In the genomic region with DNA sequence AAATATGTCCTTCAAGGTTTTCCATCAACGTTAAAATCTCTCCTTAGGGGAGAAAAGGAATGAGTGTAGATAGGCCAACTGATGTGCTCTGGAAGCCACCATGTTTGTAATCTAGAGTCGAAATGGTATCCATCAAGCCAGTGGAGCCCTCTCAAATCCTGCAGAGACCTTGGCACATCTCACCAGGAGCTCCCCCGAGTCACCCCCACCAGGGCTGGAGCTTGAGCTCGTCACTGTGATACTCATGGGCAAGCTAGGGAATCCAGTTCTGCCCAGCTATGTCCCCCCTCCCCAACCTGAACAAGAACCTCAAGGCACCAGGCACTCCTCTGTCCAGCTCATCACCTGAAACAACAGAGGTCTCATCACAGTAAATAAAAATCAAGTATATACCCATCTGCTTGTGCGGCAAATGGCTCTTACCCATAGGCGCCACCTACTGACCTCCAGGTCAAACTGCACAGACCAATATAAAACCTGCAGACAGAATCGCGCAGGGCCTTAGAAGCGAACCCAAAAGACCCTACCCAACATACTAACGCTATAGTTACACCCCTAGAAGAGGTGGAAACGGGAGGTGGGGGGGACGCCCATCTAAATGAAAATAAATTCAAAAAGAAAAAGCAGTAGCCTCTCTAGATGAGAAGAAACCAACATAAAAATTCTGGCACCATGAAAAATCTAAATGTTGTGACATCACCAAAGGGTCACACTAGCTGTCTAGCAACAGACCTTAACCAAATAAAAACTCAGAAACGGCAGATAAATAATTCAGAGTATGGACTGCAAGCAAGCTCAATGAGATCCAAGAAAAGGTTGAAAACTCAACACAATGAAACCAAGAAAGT, we compare ENCODE assay signal across 8 cellular contexts.
A peak's percentile ranks its signal among the peaks of the same experiment; 100 is the strongest.
DNase-seq lines count a peak whose midpoint lies in the region; ATAC-seq and TF ChIP-seq lines count a peak whose summit lies in the region.

No MANE protein-coding gene starts in this region.

- no peak overlapping the region for H2BK12ac ChIP-seq in neuronal stem cell (ENCODE audit: low read length)

- H3K4ac ChIP-seq in neuronal stem cell (ENCODE audit: low read length): no peak overlapping the region

- peak; percentile 48 to 57 for TF ChIP-seq CTCF in mammary epithelial cell (conservative IDR thresholded peaks at IDR 0.05 in 1 of 2, IDR thresholded peaks at IDR 0.05 in 1 of 2; ENCODE audit: extremely low read depth in 1 of 2, insufficient read depth in 1 of 2, low read depth in 1 of 2, low read length in 2 of 2)

- no peak overlapping the region for H3K14ac ChIP-seq in neuronal stem cell (ENCODE audit: low read length)

- BruUV-seq in mammary epithelial cell (replicated peaks; lab: Mats Ljungman, UMichigan): no TSS peak

- H3K9me3 ChIP-seq in mammary epithelial cell (replicated peaks; ENCODE audit: insufficient read depth, low read length) (no peaks in the 10 kb centered on the region), neuronal stem cell (replicated peaks in 1 of 2; ENCODE audit: control insufficient read depth in 2 of 2, insufficient read depth in 1 of 2, low read depth in 1 of 2, low read length in 2 of 2) (peaks cover 0 to 7% of the 10 kb centered on the region in 2 donors)

- H3K18ac ChIP-seq in neuronal stem cell (ENCODE audit: low read length): no peak overlapping the region

- H4K20me1 ChIP-seq in mammary epithelial cell (ENCODE audit: insufficient read depth, low read length): no peaks in the 10 kb centered on the region

- no peak overlapping the region for H4K91ac ChIP-seq in neuronal stem cell (ENCODE audit: low read depth, low read length, poor library complexity)

- H2BK5ac ChIP-seq in neuronal stem cell (ENCODE audit: low read length): no peak overlapping the region

- H3K4me1 ChIP-seq in mammary epithelial cell (ENCODE audit: insufficient read depth, low read length) (no peaks in the 10 kb centered on the region), neuronal stem cell (ENCODE audit: control insufficient read depth in 2 of 2, insufficient read depth in 1 of 2, low read depth in 1 of 2, low read length in 2 of 2) (no peaks in the 10 kb centered on the region)

- CTCF ChIA-PET in mammary epithelial cell (lab: Charles Lee; ENCODE audit: low non-redundant PET): interaction anchor here (0.6 kb wide), 1 partner anchor 188 kb away, joined by 14 read pairs; no protein-coding TSS in a partner anchor

- H3K4me3 ChIP-seq in mammary epithelial cell (replicated peaks in 1 of 3; ENCODE audit: insufficient read depth in 1 of 3, low read depth in 2 of 3, low read length in 3 of 3) (no peak overlapping the region), neuronal stem cell (ENCODE audit: low read length in 2 of 2) (no peak overlapping the region)

- H3K79me1 ChIP-seq in neuronal stem cell (ENCODE audit: low read depth, low read length): no peaks in the 10 kb centered on the region

- H3K27me3 ChIP-seq in mammary epithelial cell (ENCODE audit: insufficient read depth, low read length) (no peaks in the 10 kb centered on the region), neuronal stem cell (ENCODE audit: control insufficient read depth in 3 of 3, insufficient read depth in 3 of 3, low read depth in 1 of 3, low read length in 3 of 3) (no peaks in the 10 kb centered on the region)

- peak; percentile 52 for DNase-seq in ELR (ENCODE audit: low read depth)
- peak; percentile 68 to 80 for DNase-seq in NCI-H526 (lab: John Stamatoyannopoulos, UW)
- DNase-seq in mammary epithelial cell: peak; percentile 16
- no peak for DNase-seq in neuronal stem cell (ENCODE audit: low spot score)
- DNase-seq in NCI-H226: no peak
- no peak for DNase-seq in NCI-H1105 treated with DMSO at 0.1 percent for 48 hours (lab: John Stamatoyannopoulos, UW)

- H3K4me2 ChIP-seq in mammary epithelial cell (ENCODE audit: insufficient read depth, low read depth, low read length): no peak overlapping the region
- H3K4me2 ChIP-seq in neuronal stem cell (ENCODE audit: insufficient read depth, low read length, poor library complexity, severe bottlenecking): no peak overlapping the region

- no peak overlapping the region for H3K27ac ChIP-seq in mammary epithelial cell (ENCODE audit: insufficient read depth, low read depth, low read length)
- no peak overlapping the region for H3K27ac ChIP-seq in neuronal stem cell (replicated peaks; ENCODE audit: low read length)

- dilution Hi-C loops in mammary epithelial cell (cut with HindIII; ENCODE audit: low sequenced_read_pairs): no loop called here

- no peaks in the 10 kb centered on the region for H3K79me2 ChIP-seq in mammary epithelial cell (ENCODE audit: insufficient read depth, low read length)

- no peak overlapping the region for H2BK15ac ChIP-seq in neuronal stem cell (ENCODE audit: low read length)

- peak; percentile 72 for ATAC-seq in GM21723 (IDR thresholded peaks at IDR 0.05; ENCODE audit: unreplicated experiment)
- no peak for ATAC-seq in HG02970 (IDR thresholded peaks at IDR 0.05; ENCODE audit: low FRiP score, unreplicated experiment)

- H3K36me3 ChIP-seq in mammary epithelial cell (ENCODE audit: insufficient read depth, low read length) (no peaks in the 10 kb centered on the region), neuronal stem cell (replicated peaks in 1 of 2; ENCODE audit: control insufficient read depth in 2 of 2, insufficient read depth in 2 of 2, low read length in 2 of 2) (no peaks in the 10 kb centered on the region)

- intact Hi-C loops in mammary epithelial cell (cut with micrococcal nuclease): no loop called here

- in situ Hi-C loops in mammary epithelial cell (cut with MboI; ENCODE audit: low sequenced_read_pairs in 2 of 2): no loop called here

- H2BK120ac ChIP-seq in neuronal stem cell (ENCODE audit: low read depth, low read length): no peak overlapping the region

- WGBS in mammary epithelial cell (ENCODE audit: low coverage, missing lambda C conversion rate): 53% methylated on average over 13 of the region's 13 CpGs
- WGBS in neuronal stem cell (ENCODE audit: extremely low coverage in 2 of 2, insufficient read length in 2 of 2, insufficient replicate concordance in 1 of 2), 2 donors: no CpG with 5 or more reads among the region's 13 CpGs

- no peak overlapping the region for H2AFZ ChIP-seq in mammary epithelial cell (ENCODE audit: low read depth, low read length)
- peak overlapping the region; percentile 69 for H2AFZ ChIP-seq in neuronal stem cell (ENCODE audit: low read length)

- no peak overlapping the region for H4K8ac ChIP-seq in neuronal stem cell (ENCODE audit: low read depth, low read length)

- no peak overlapping the region for H2AK5ac ChIP-seq in neuronal stem cell (ENCODE audit: low read depth, low read length)

- H3K23ac ChIP-seq in neuronal stem cell (ENCODE audit: low read depth, low read length, poor library complexity): no peak overlapping the region

- H3K9ac ChIP-seq in mammary epithelial cell (ENCODE audit: insufficient read depth, low read length): no peak overlapping the region
- H3K9ac ChIP-seq in neuronal stem cell (ENCODE audit: low read depth, low read length, poor library complexity): no peak overlapping the region

Comparison
In these comparisons a context has a peak if more than half of its experiments do, and no peak if none do; other contexts are left out.
1. DNase-seq: peak in ELR (single experiment), NCI-H526 (2 of 2) and mammary epithelial cell (single experiment); none in neuronal stem cell (single experiment), NCI-H226 (single experiment) and NCI-H1105 treated with DMSO at 0.1 percent for 48 hours (single experiment).